9 cellular contexts compared by ENCODE assay signal in genomic region chr16:66274335-66275110, GRCh38.
DNase-seq lines count a peak whose midpoint lies in the region; ATAC-seq and TF ChIP-seq lines count a peak whose summit lies in the region.
"Had no signal": no experiment of that assay in that cellular context is flagged by ENCODE, and none has a peak within 500 bp of the region (broad histone marks: within the 10 kb centered on the region; RNA-seq: fewer than 3 reads in every experiment).

No MANE protein-coding gene starts in this region.

- POLR2A ChIA-PET in naive thymus-derived CD8-positive, alpha-beta T cell (lab: Charles Lee) = no interaction called here

- H3K9me3 ChIP-seq in MM.1S (replicated peaks; ENCODE audit: insufficient read depth, low read length) = no peaks in the 10 kb centered on the region

- no peaks in the 10 kb centered on the region for H3F3A ChIP-seq in MM.1S (ENCODE audit: insufficient read depth, low read length)

- no peaks in the 10 kb centered on the region for H3K9me2 ChIP-seq in MM.1S (replicated peaks; ENCODE audit: insufficient read depth, low read length)

- no peak overlapping the region for H3K4me3 ChIP-seq in MM.1S (ENCODE audit: low read length)
- H3K4me3 ChIP-seq: skin epidermis had no signal

- no peaks in the 10 kb centered on the region for H3K4me1 ChIP-seq in MM.1S (ENCODE audit: low read length)

- no peak overlapping the region for H3K4me2 ChIP-seq in MM.1S (ENCODE audit: low read depth, low read length)

- peaks cover 10% of the 10 kb centered on the region for H3K4me1 Mint-ChIP-seq in activated naive CD4-positive, alpha-beta T cell treated with anti-CD3 and anti-CD28 coated beads, Interleukin-2, amount 50 U/mL, for 24 hours
- peaks cover 0 to 15% (median 4%) of the 10 kb centered on the region in 4 donors for H3K4me1 Mint-ChIP-seq in naive thymus-derived CD8-positive, alpha-beta T cell
- H3K4me1 Mint-ChIP-seq in stimulated activated memory B cell treated with anti-CD40 and anti-IgM and Interleukin-4, amounts not matched to agents 10 μg/mL and 1 μg/mL and 100 μg/mL, for 72 hours = no peaks in the 10 kb centered on the region

- no peak overlapping the region for H3K27ac Mint-ChIP-seq in activated naive CD4-positive, alpha-beta T cell treated with anti-CD3 and anti-CD28 coated beads, Interleukin-2, amount 50 U/mL, for 24 hours
- peak overlapping the region in 1 of 10 donors; percentile 63 for H3K27ac Mint-ChIP-seq in naive thymus-derived CD8-positive, alpha-beta T cell
- H3K27ac Mint-ChIP-seq in stimulated activated memory B cell treated with anti-CD40 and anti-IgM and Interleukin-4, amounts not matched to agents 10 μg/mL and 1 μg/mL and 100 μg/mL, for 72 hours = no peak overlapping the region

- H3K4me3 Mint-ChIP-seq in activated naive CD4-positive, alpha-beta T cell treated with anti-CD3 and anti-CD28 coated beads, Interleukin-2, amount 50 U/mL, for 24 hours = peak overlapping the region; percentile 40
- H3K4me3 Mint-ChIP-seq in naive thymus-derived CD8-positive, alpha-beta T cell = peak overlapping the region in 6 of 10 donors; percentile 5 to 49 (median 24)
- H3K4me3 Mint-ChIP-seq in stimulated activated memory B cell treated with anti-CD40 and anti-IgM and Interleukin-4, amounts not matched to agents 10 μg/mL and 1 μg/mL and 100 μg/mL, for 72 hours = no peak overlapping the region

- peaks cover 10% of the 10 kb centered on the region for H3K9me3 Mint-ChIP-seq in activated naive CD4-positive, alpha-beta T cell treated with anti-CD3 and anti-CD28 coated beads, Interleukin-2, amount 50 U/mL, for 24 hours
- peaks cover 0 to 38% (median 25%) of the 10 kb centered on the region in 9 donors for H3K9me3 Mint-ChIP-seq in naive thymus-derived CD8-positive, alpha-beta T cell
- peaks cover 11% of the 10 kb centered on the region for H3K9me3 Mint-ChIP-seq in stimulated activated memory B cell treated with anti-CD40 and anti-IgM and Interleukin-4, amounts not matched to agents 10 μg/mL and 1 μg/mL and 100 μg/mL, for 72 hours

- ATAC-seq in naive thymus-derived CD8-positive, alpha-beta T cell = no peak
- no peak for ATAC-seq in stimulated activated memory B cell treated with anti-CD40 and anti-IgM and Interleukin-4, amounts not matched to agents 10 μg/mL and 1 μg/mL and 100 μg/mL, for 72 hours
- ATAC-seq in HG02610 (IDR thresholded peaks at IDR 0.05; ENCODE audit: unreplicated experiment) = no peak
- no peak for ATAC-seq in HG02973 (IDR thresholded peaks at IDR 0.05; ENCODE audit: unreplicated experiment)

- peak; percentile 50 for TF ChIP-seq CTCF in MM.1S (IDR thresholded peaks at IDR 0.05; ENCODE audit: low read length)

- no peaks in the 10 kb centered on the region for H3K27me3 ChIP-seq in MM.1S (replicated peaks; ENCODE audit: insufficient read depth, low read length)

- no peaks in the 10 kb centered on the region for H3K36me3 Mint-ChIP-seq in activated naive CD4-positive, alpha-beta T cell treated with anti-CD3 and anti-CD28 coated beads, Interleukin-2, amount 50 U/mL, for 24 hours
- peaks cover 6 to 22% (median 16%) of the 10 kb centered on the region in 3 donors for H3K36me3 Mint-ChIP-seq in naive thymus-derived CD8-positive, alpha-beta T cell
- no peaks in the 10 kb centered on the region for H3K36me3 Mint-ChIP-seq in stimulated activated memory B cell treated with anti-CD40 and anti-IgM and Interleukin-4, amounts not matched to agents 10 μg/mL and 1 μg/mL and 100 μg/mL, for 72 hours

- no peak overlapping the region for H3K27ac ChIP-seq in MM.1S (ENCODE audit: low read length)

- no peaks in the 10 kb centered on the region for H3K36me3 ChIP-seq in MM.1S (replicated peaks; ENCODE audit: insufficient read depth, low read length)

- H2AFZ ChIP-seq in MM.1S (ENCODE audit: low read length) = no peak overlapping the region

- peaks cover 25% of the 10 kb centered on the region for H3K27me3 Mint-ChIP-seq in activated naive CD4-positive, alpha-beta T cell treated with anti-CD3 and anti-CD28 coated beads, Interleukin-2, amount 50 U/mL, for 24 hours
- peaks cover 14 to 69% (median 24%) of the 10 kb centered on the region in 5 donors for H3K27me3 Mint-ChIP-seq in naive thymus-derived CD8-positive, alpha-beta T cell
- peaks cover 69% of the 10 kb centered on the region for H3K27me3 Mint-ChIP-seq in stimulated activated memory B cell treated with anti-CD40 and anti-IgM and Interleukin-4, amounts not matched to agents 10 μg/mL and 1 μg/mL and 100 μg/mL, for 72 hours

- H3K9ac ChIP-seq in MM.1S (ENCODE audit: low read length) = no peak overlapping the region

- H3K79me2 ChIP-seq in MM.1S (ENCODE audit: low read length) = no peaks in the 10 kb centered on the region

- no peaks in the 10 kb centered on the region for H4K20me1 ChIP-seq in MM.1S (ENCODE audit: insufficient read depth, low read length)

- no peak for DNase-seq in activated naive CD4-positive, alpha-beta T cell treated with Interleukin-2 at 50 U/mL for 16 hours
- DNase-seq in MM.1S (peak; percentile 50), amniotic epithelial cell (ENCODE audit: low read depth) (peak; percentile 60)
- DNase-seq in naive thymus-derived CD8-positive, alpha-beta T cell = no peak

Comparison
In these comparisons a context has a peak if more than half of its experiments do, and no peak if none do; other contexts are left out.
1. DNase-seq: peak in MM.1S (single experiment) and amniotic epithelial cell (single experiment); none in activated naive CD4-positive, alpha-beta T cell treated with Interleukin-2 at 50 U/mL for 16 hours (single experiment) and naive thymus-derived CD8-positive, alpha-beta T cell (0 of 10).